9 cellular contexts compared by ENCODE assay signal in the genomic region with DNA sequence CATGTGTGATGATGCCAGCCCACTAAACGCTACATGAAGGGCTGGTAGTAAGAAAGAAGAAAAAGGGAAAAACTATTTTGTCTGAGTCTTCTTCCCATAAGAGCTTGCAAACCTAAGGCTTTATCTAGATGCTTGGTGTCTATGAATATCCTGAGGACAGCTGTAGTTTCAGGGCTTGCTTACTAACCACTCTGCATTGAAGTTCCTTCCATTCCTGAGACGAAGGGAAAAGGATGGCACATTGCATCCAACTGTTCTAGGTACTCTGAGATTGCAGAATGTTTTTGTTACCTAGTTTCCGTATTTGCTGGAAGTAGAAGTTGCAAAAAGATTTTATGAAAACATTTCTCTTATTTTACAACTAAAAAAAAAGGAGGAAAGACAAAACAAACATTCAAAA.
"Had no signal": no experiment of that assay in that cellular context is flagged by ENCODE, and none has a peak within 500 bp of the region (broad histone marks: within the 10 kb centered on the region; RNA-seq: fewer than 3 reads in every experiment).

No MANE protein-coding gene starts in this region.

- H3K9me3 ChIP-seq: HAP-1 had no signal

- H3K4me3 Mint-ChIP-seq: HFFc6, IgD-negative memory B cell had no signal

- H2AFZ ChIP-seq: GM23248 had no signal

- H3K27ac Mint-ChIP-seq: HFFc6, IgD-negative memory B cell had no signal

- H3K36me3 ChIP-seq: HAP-1 had no signal

- H3K9ac ChIP-seq: GM23248 had no signal

- DNase-seq: GM23248, GOT3, H7, HFFc6 had no signal

- H3K4me1 ChIP-seq: HAP-1 had no signal

- H3K27ac ChIP-seq: GM23248, HL-60 had no signal

- ATAC-seq: HCT116, HepG2 had no signal

- H3K36me3 Mint-ChIP-seq: IgD-negative memory B cell had no signal

- H3K4me3 ChIP-seq: GM23248, HAP-1 had no signal

- H3K4me1 Mint-ChIP-seq: IgD-negative memory B cell had no signal
